Comparison of ENCODE assay signal across 9 cellular contexts in genomic region chr22:46054878-46055158, GRCh38.
DNase-seq lines count a peak whose midpoint lies in the region; ATAC-seq, FAIRE-seq and TF ChIP-seq lines count a peak whose summit lies in the region.
"Had no signal": no experiment of that assay in that cellular context is flagged by ENCODE, and none has a peak within 500 bp of the region (broad histone marks: within the 10 kb centered on the region; RNA-seq: fewer than 3 reads in every experiment).

No MANE protein-coding gene starts in this region.

- no peak overlapping the region for H2AFZ ChIP-seq in PC-9
- H2AFZ ChIP-seq in parathyroid adenoma: peak overlapping the region; percentile 64

- peaks cover 2% of the 10 kb centered on the region for H3K36me3 Mint-ChIP-seq in CD8-positive, alpha-beta T cell

- H3K79me2 ChIP-seq in PC-9 (ENCODE audit: low read depth) (peaks cover 3% of the 10 kb centered on the region; the same call in 1 of the 2 replicates), parathyroid adenoma (peaks cover 25% of the 10 kb centered on the region)

- no peaks in the 10 kb centered on the region for H3K9me3 ChIP-seq in CD8-positive, alpha-beta T cell (ENCODE audit: low read length)
- H3K9me3 ChIP-seq in PC-9 (ENCODE audit: insufficient read depth, low read depth) (no peaks in the 10 kb centered on the region), parathyroid adenoma (ENCODE audit: control insufficient read depth, low read length) (no peaks in the 10 kb centered on the region)

- peak overlapping the region; percentile 89 for H3K4me3 Mint-ChIP-seq in CD8-positive, alpha-beta T cell

- H3K4me3 ChIP-seq in CD8-positive, alpha-beta T cell (ENCODE audit: low read depth, low read length): peak overlapping the region; percentile 63
- H3K4me3 ChIP-seq in PC-9: peak overlapping the region; percentile 74
- H3K4me3 ChIP-seq in epithelial cell of esophagus (ENCODE audit: low read length): peak overlapping the region; percentile 68
- peak overlapping the region; percentile 62 for H3K4me3 ChIP-seq in parathyroid adenoma (ENCODE audit: low read depth, low read length)

- BruUV-seq in PC-9 (replicated peaks; lab: Mats Ljungman, UMichigan): no TSS peak

- H4K20me1 ChIP-seq in PC-9 (ENCODE audit: insufficient read depth): no peaks in the 10 kb centered on the region

- no peaks in the 10 kb centered on the region for H3K27me3 ChIP-seq in CD8-positive, alpha-beta T cell (ENCODE audit: insufficient read depth, low read length)
- H3K27me3 ChIP-seq in PC-9 (ENCODE audit: insufficient read depth, low read depth) (no peaks in the 10 kb centered on the region), parathyroid adenoma (ENCODE audit: control insufficient read depth, insufficient read depth, low read length) (no peaks in the 10 kb centered on the region)

- no peak for ATAC-seq in CD8-positive, alpha-beta T cell
- no peak for ATAC-seq in HG02884 (IDR thresholded peaks at IDR 0.05; ENCODE audit: unreplicated experiment)
- ATAC-seq in HG02870 (IDR thresholded peaks at IDR 0.05; ENCODE audit: unreplicated experiment): no peak

- H3K9ac ChIP-seq in parathyroid adenoma: peak overlapping the region; percentile 46

- POLR2A ChIA-PET in CD8-positive, alpha-beta T cell (lab: Charles Lee): interaction anchor here (2.0 to 2.9 kb wide), 2 partner anchors 11 to 19 kb away, joined by 17 to 25 read pairs; no protein-coding TSS in a partner anchor
- POLR2A ChIA-PET in PC-9 (lab: Charles Lee; ENCODE audit: unreplicated experiment): no interaction called here

- intact Hi-C loops in CD8-positive, alpha-beta T cell (cut with DNase I, micrococcal nuclease): loop anchor here (1.0 to 5.0 kb wide), 2 partner anchors 17 to 242 kb away; partner anchors contain the start of gene GTSE1 (in 1 of the 2)
- intact Hi-C loops in PC-9 (cut with micrococcal nuclease; ENCODE audit: unreplicated experiment): no loop called here

- peaks cover 24% of the 10 kb centered on the region for H3F3A ChIP-seq in PC-9 (ENCODE audit: insufficient read depth, low read depth)

- CTCF ChIA-PET in CD8-positive, alpha-beta T cell (lab: Charles Lee): interaction anchor here (1.9 kb wide), 1 partner anchor 49 kb away, joined by 5 read pairs; no protein-coding TSS in a partner anchor
- CTCF ChIA-PET in PC-9 (lab: Charles Lee): no interaction called here

- no peak for TF ChIP-seq CTCF in CD8-positive, alpha-beta T cell (IDR thresholded peaks at IDR 0.05)
- TF ChIP-seq CTCF in PC-9 (conservative IDR thresholded peaks at IDR 0.05): no peak
- TF ChIP-seq CTCF in epithelial cell of esophagus (IDR thresholded peaks at IDR 0.05; ENCODE audit: insufficient read depth, low read depth, low read length, missing control alignments): no peak
- TF ChIP-seq CTCF in parathyroid adenoma (IDR thresholded peaks at IDR 0.05): no peak
- TF ChIP-seq CTCF in D721Med (IDR thresholded peaks at IDR 0.05; ENCODE audit: insufficient read depth, missing control alignments): no peak

- peak overlapping the region; percentile 94 for H3K4me2 ChIP-seq in PC-9
- H3K4me2 ChIP-seq in parathyroid adenoma (ENCODE audit: low read length): peak overlapping the region; percentile 73

- no peaks in the 10 kb centered on the region for H3K9me3 Mint-ChIP-seq in CD8-positive, alpha-beta T cell

- H3K27ac ChIP-seq in CD8-positive, alpha-beta T cell (ENCODE audit: low read depth, low read length): peak overlapping the region; percentile 71
- H3K27ac ChIP-seq in PC-9: no peak overlapping the region
- peak overlapping the region; percentile 86 for H3K27ac ChIP-seq in parathyroid adenoma

- H3K27me3 Mint-ChIP-seq in CD8-positive, alpha-beta T cell (ENCODE audit: low read depth): no peaks in the 10 kb centered on the region

- no peaks in the 10 kb centered on the region for H3K9me2 ChIP-seq in PC-9 (ENCODE audit: insufficient read depth)

- peaks cover 57% of the 10 kb centered on the region for H3K4me1 ChIP-seq in CD8-positive, alpha-beta T cell (ENCODE audit: insufficient read depth, low read length)
- H3K4me1 ChIP-seq in PC-9 (replicated peaks; ENCODE audit: insufficient read depth): peaks cover 33% of the 10 kb centered on the region
- peaks cover 9% of the 10 kb centered on the region for H3K4me1 ChIP-seq in parathyroid adenoma

- H3K36me3 ChIP-seq in CD8-positive, alpha-beta T cell (ENCODE audit: insufficient read depth, low read length): no peaks in the 10 kb centered on the region
- H3K36me3 ChIP-seq in PC-9 (ENCODE audit: low read depth): no peaks in the 10 kb centered on the region
- H3K36me3 ChIP-seq in parathyroid adenoma (ENCODE audit: control insufficient read depth, insufficient read depth, low read length): no peaks in the 10 kb centered on the region

- no peak for DNase-seq in CD8-positive, alpha-beta T cell
- DNase-seq in PC-9 (no peak), epithelial cell of esophagus (ENCODE audit: low read depth) (no peak), D721Med (ENCODE audit: insufficient read length, low spot score) (no peak)
- DNase-seq in activated CD4-positive, alpha-beta T cell treated with anti-CD3 and anti-CD28 coated beads, Interleukin-2, amount 50 U/mL, for 4 hours: no peak
- DNase-seq: NCI-H1417 treated with DMSO at 0.1 percent for 48 hours had no signal

- H3K4me1 Mint-ChIP-seq in CD8-positive, alpha-beta T cell (ENCODE audit: low read depth): peaks cover 41% of the 10 kb centered on the region

- no peak for FAIRE-seq in D721Med (lab: Jason Lieb, UNC)

- H3K27ac Mint-ChIP-seq in CD8-positive, alpha-beta T cell: peak overlapping the region; percentile 97
